Comparison of ENCODE assay signal across 1 cellular context in genomic region chr16:21631952-21632575, GRCh38.
TF ChIP-seq lines count a peak whose summit lies in the region.
"Not testable (repeated sequence)": the region's sequence is repeated elsewhere in the genome, so short reads cannot be mapped to it uniquely, and the experiment has no call there.

No MANE protein-coding gene starts in this region.

TF ChIP-seq in HepG2, 621 proteins besides CTCF, POLR2A, EP300 and RAD21:
- peak; percentile 67 for TF ChIP-seq SKI (IDR thresholded peaks at IDR 0.05; ENCODE audit: partially characterized antibody)
- TF ChIP-seq FOSL2 (CRISPR knock-in tag; IDR thresholded peaks at IDR 0.05), result peak; percentile 43
- TF ChIP-seq, protein P1, sequence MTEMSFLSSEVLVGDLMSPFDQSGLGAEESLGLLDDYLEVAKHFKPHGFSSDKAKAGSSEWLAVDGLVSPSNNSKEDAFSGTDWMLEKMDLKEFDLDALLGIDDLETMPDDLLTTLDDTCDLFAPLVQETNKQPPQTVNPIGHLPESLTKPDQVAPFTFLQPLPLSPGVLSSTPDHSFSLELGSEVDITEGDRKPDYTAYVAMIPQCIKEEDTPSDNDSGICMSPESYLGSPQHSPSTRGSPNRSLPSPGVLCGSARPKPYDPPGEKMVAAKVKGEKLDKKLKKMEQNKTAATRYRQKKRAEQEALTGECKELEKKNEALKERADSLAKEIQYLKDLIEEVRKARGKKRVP (CRISPR knock-in tag; IDR thresholded peaks at IDR 0.05), result 0 out of 4 replicates have a peak, but pooled peaks of 1 of the 2 experiments have one; percentile 27
- TF ChIP-seq HOMEZ (CRISPR knock-in tag; IDR thresholded peaks at IDR 0.05; ENCODE audit: low read depth), result 0 out of 2 replicates have a peak, but pooled peaks have one; percentile 21
- TF ChIP-seq NR2F6 (IDR thresholded peaks at IDR 0.05), result 0 out of 2 replicates have a peak, but pooled peaks have one; percentile 36
- not testable (repeated sequence) for TF ChIP-seq NR2F6 (CRISPR knock-in tag; IDR thresholded peaks at IDR 0.05); SOX13 (IDR thresholded peaks at IDR 0.05)
- TF ChIP-seq ZNF644 (CRISPR knock-in tag; IDR thresholded peaks at IDR 0.05; ENCODE audit: low read depth), result 0 out of 2 replicates have a peak, but pooled peaks have one; percentile 29
- peak; percentile 72 for TF ChIP-seq BCL6 (CRISPR knock-in tag; IDR thresholded peaks at IDR 0.05)
- TF ChIP-seq GATAD2A (CRISPR knock-in tag; IDR thresholded peaks at IDR 0.05), result peak; percentile 52
- TF ChIP-seq HNF4A (CRISPR knock-in tag; IDR thresholded peaks at IDR 0.05), result peak; percentile 70
- TF ChIP-seq RARA (CRISPR knock-in tag; IDR thresholded peaks at IDR 0.05), result peak; percentile 81
- TF ChIP-seq, protein P2, sequence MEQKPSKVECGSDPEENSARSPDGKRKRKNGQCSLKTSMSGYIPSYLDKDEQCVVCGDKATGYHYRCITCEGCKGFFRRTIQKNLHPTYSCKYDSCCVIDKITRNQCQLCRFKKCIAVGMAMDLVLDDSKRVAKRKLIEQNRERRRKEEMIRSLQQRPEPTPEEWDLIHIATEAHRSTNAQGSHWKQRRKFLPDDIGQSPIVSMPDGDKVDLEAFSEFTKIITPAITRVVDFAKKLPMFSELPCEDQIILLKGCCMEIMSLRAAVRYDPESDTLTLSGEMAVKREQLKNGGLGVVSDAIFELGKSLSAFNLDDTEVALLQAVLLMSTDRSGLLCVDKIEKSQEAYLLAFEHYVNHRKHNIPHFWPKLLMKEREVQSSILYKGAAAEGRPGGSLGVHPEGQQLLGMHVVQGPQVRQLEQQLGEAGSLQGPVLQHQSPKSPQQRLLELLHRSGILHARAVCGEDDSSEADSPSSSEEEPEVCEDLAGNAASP (CRISPR knock-in tag; IDR thresholded peaks at IDR 0.05; ENCODE audit: borderline replicate concordance), result peak; percentile 70; the same call in 1 of the 2 replicates
- peak; percentile 33; the same call in 1 of the 2 replicates for TF ChIP-seq KDM1A (CRISPR knock-in tag; IDR thresholded peaks at IDR 0.05)
- peak; percentile 38 for TF ChIP-seq TBL1XR1 (IDR thresholded peaks at IDR 0.05; ENCODE audit: borderline replicate concordance, low read length, partially characterized antibody)
- 0 out of 4 replicates have a peak, but pooled peaks of 1 of the 2 experiments have one; percentile 12 for TF ChIP-seq SOX13 (CRISPR knock-in tag; conservative IDR thresholded peaks at IDR 0.05 in 1 of 2, IDR thresholded peaks at IDR 0.05 in 1 of 2)
